In the genomic region with DNA sequence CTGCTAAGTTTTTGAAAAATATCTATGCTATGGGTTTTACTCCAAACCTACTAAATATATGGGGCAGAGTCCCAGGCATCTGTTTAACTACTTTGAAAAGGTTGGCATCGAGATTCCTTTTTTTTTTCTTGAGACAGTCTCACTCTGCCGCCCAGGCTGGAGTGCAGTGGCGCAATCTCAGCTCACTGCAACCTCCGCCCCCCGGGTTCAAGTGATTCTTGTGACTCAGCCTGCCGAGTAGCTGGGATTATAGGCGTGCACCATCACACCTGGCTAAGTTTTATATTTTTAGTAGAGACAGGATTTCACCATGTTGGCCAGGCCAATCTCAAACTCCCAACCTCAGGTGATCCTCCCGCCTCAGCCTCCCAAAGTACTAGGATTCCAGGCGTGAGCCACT, we compare ENCODE assay signal across 7 cellular contexts. TPM values are rescaled to one million over a fixed set of nuclear protein-coding genes. Genes with fewer than 3 reads are reported as not detected.
DNase-seq lines count a peak whose midpoint lies in the region; ATAC-seq, FAIRE-seq and TF ChIP-seq lines count a peak whose summit lies in the region.
"Not testable (repeated sequence)": the region's sequence is repeated elsewhere in the genome, so short reads cannot be mapped to it uniquely, and the experiment has no call there.

No MANE protein-coding gene starts in this region.

- H3K4me2 ChIP-seq in Loucy (ENCODE audit: low read depth, low read length, poor library complexity, severe bottlenecking) = peak overlapping the region; percentile 96

- H3K9me2 ChIP-seq in Loucy (replicated peaks; ENCODE audit: low read depth, low read length) = not testable (repeated sequence)

- H3K9ac ChIP-seq in Loucy (ENCODE audit: low read depth, low read length, poor library complexity, severe bottlenecking) = peak overlapping the region; percentile 13

- peak; percentile 68 for FAIRE-seq in RCC 7860 (lab: Jason Lieb, UNC)

- ATAC-seq in esophagus mucosa (peak; percentile 16), left lung (peak; percentile 74)

- not testable (repeated sequence) for H3K4me3 ChIP-seq in Loucy (ENCODE audit: low read length, poor library complexity, severe bottlenecking); left lung

- peak overlapping the region in 1 of 2 donors; percentile 45 for H3K27ac ChIP-seq in left lung

- DNase-seq in Daoy (ENCODE audit: low read depth) (peak; percentile 41), amniotic epithelial cell (ENCODE audit: low read depth) (peak; percentile 13), left lung (peak; percentile 61 to 79), renal cortical epithelial cell (ENCODE audit: low read depth) (peak; percentile 45)
- DNase-seq in RCC 7860 (ENCODE audit: low spot score) = not testable (repeated sequence)

- intact Hi-C loops in left lung (cut with DNase I) = not testable (repeated sequence)

- H3K27me3 ChIP-seq in Loucy (ENCODE audit: insufficient read depth, low read length, poor library complexity, severe bottlenecking); left lung: not testable (repeated sequence)

- H3K36me3 ChIP-seq in Loucy (ENCODE audit: insufficient read depth, low read length) = peaks cover 17% of the 10 kb centered on the region; the same call in 1 of the 2 replicates
- not testable (repeated sequence) for H3K36me3 ChIP-seq in left lung

- H4K20me1 ChIP-seq in Loucy (ENCODE audit: insufficient read depth, low read length, poor library complexity, severe bottlenecking) = peaks cover 57% of the 10 kb centered on the region

- not testable (repeated sequence) for H3K9me3 ChIP-seq in Loucy (ENCODE audit: insufficient read depth, low read depth, low read length); left lung

- not testable (repeated sequence) for TF ChIP-seq CTCF in Loucy (conservative IDR thresholded peaks at IDR 0.05; ENCODE audit: low read length); left lung (IDR thresholded peaks at IDR 0.05)

- H3K4me1 ChIP-seq in Loucy (ENCODE audit: insufficient read depth, low read length, poor library complexity, severe bottlenecking) (peaks cover 54% of the 10 kb centered on the region), left lung (peaks cover 8 to 42% of the 10 kb centered on the region in 2 donors)

- H3F3A ChIP-seq in Loucy (ENCODE audit: low read depth) = not testable (repeated sequence)

- not testable (repeated sequence) for H2AFZ ChIP-seq in Loucy (ENCODE audit: low read length)

- H3K79me2 ChIP-seq in Loucy (ENCODE audit: insufficient read depth, low read length) = peaks cover 100% of the 10 kb centered on the region

RNA-seq across cellular contexts. Expression of a gene that starts 7.6 kb away (rescaled TPM):
- 26.8 and 70.7 TPM in 2 replicates for total RNA-seq in Daoy (2014; rRNA removed; shearing (Covaris generic))
- total RNA-seq in esophagus mucosa (16.8 TPM), left lung (10 to 100 TPM; 20.3 to 22.4 TPM), renal cortical epithelial cell (10.4 and 18.9 TPM in 2 replicates)

RNA-seq across cellular contexts. Expression of a gene that starts 7.8 kb away (rescaled TPM):
- 28.7 and 37.0 TPM in 2 replicates for total RNA-seq in Daoy (2014; rRNA removed; shearing (Covaris generic))
- total RNA-seq in esophagus mucosa (6.7 TPM), left lung (10 to 100 TPM in 1 of 2 donors, 1 to 10 TPM in 1; 8.7 to 12.1 TPM), renal cortical epithelial cell (1.1 and 10.2 TPM in 2 replicates)
